In the genomic region with DNA sequence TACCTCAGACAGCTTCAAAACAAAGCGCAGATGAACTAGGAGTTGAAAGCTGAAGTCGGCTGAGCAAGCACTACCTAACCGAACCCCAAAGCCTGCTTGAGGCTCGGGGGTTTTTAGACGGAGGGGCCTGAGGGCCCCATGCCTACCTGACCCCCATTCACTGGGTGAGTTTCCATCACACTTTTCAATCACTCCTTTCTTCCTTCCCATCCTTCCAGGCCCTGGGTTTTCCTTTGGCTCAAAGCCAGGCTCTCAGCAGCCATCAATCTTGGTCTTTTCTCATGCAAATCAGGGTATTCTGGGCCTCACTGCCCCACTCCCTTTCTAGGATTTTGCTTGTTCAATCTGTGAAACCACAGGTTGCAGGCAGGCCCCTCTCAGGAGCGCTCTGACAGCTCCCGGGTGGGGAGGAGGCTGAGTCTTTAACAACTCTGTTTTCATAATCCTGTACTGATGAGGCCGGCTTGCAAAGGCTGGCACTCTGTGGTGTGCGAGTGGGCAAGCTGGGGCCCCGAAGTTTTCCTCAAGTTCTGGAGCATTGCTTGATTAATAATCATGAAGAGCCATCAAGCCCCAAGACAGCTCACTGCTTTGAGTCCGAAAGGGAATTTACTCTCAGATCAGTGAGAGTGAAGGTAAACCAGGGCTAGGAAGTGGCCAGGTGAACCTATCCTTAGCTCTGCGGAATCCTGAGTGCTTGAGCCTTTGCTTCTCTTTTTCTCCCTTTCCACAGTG, we compare ENCODE assay signal across 7 cellular contexts.
DNase-seq lines count a peak whose midpoint lies in the region; ATAC-seq lines count a peak whose summit lies in the region.

No MANE protein-coding gene starts in this region.

- H3K4me3 ChIP-seq in HUES48 (ENCODE audit: low read depth, low read length) = peak overlapping the region; percentile 38; the same call in 1 of the 2 replicates

- H3K9ac ChIP-seq in HUES48 (ENCODE audit: low read depth, low read length) = no peak overlapping the region

- H3K36me3 ChIP-seq in HUES48 (ENCODE audit: control insufficient read depth, insufficient read depth, low read length) = no peaks in the 10 kb centered on the region

- H3K9me3 ChIP-seq in HUES48 (ENCODE audit: control insufficient read depth, insufficient read depth, low read length) = no peaks in the 10 kb centered on the region

- ATAC-seq in GM19351 (IDR thresholded peaks at IDR 0.05; ENCODE audit: unreplicated experiment) = peak; percentile 96

- DNase-seq in amniotic epithelial cell (ENCODE audit: low read depth) (peak; percentile 43), cerebellar cortex (ENCODE audit: low spot score) (no peak), ureter (ENCODE audit: low spot score) (no peak), AML-193 (lab: John Stamatoyannopoulos, UW) (no peak)
- peak; percentile 64 to 66 for DNase-seq in stimulated activated CD4-positive, alpha-beta T cell treated with anti-CD3 and anti-CD28 coated beads, Interleukin-2, amount 100 ng/mL, for 24 hours

- H3K4me1 ChIP-seq in HUES48 (ENCODE audit: control insufficient read depth, insufficient read depth, low read length) = peaks cover 43% of the 10 kb centered on the region

- H3K27me3 ChIP-seq in HUES48 (ENCODE audit: control insufficient read depth, insufficient read depth, low read length) = no peaks in the 10 kb centered on the region

- H3K27ac ChIP-seq in HUES48 (ENCODE audit: low read depth, low read length) = peak overlapping the region; percentile 79

Comparison
In these comparisons a context has a peak if more than half of its experiments do, and no peak if none do; other contexts are left out.
1. DNase-seq: peak in amniotic epithelial cell (single experiment) and stimulated activated CD4-positive, alpha-beta T cell treated with anti-CD3 and anti-CD28 coated beads, Interleukin-2, amount 100 ng/mL, for 24 hours (2 of 2); none in cerebellar cortex (single experiment), ureter (single experiment) and AML-193 (0 of 2).